Comparison of ENCODE assay signal across 20 cellular contexts in the genomic region with DNA sequence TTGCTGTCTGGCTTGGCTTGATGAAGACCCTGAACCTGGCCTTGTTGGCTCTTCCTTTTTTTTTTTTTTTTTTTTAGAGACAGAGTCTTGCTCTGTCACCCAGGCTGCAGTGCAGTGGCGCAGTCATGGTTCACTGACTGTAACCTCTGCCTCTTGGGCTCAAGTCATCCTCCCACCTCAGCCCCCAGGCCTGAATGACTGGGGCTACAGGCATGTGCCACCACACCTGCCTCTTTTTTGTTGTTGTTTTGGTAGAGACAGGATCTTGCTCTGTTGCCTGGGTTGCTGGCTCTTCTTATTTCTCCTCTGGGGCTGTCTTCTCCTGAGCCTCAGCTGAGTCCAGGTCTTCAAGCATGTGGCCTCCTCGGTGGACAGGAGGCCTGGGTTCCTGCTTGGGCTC. TPM values are rescaled to one million over a fixed set of nuclear protein-coding genes. Genes with fewer than 3 reads are reported as not detected.
"Had no signal": no experiment of that assay in that cellular context is flagged by ENCODE, and none has a peak within 500 bp of the region (broad histone marks: within the 10 kb centered on the region; RNA-seq: fewer than 3 reads in every experiment).

No MANE protein-coding gene starts in this region.

- H3K4me3 Mint-ChIP-seq: activated naive CD4-positive, alpha-beta T cell treated with anti-CD3 and anti-CD28 coated beads, Interleukin-2, amount 10 ng/mL, durations not matched to agents 7 days and 5 days; nephron; T-helper 1 cell treated with Interleukin-12 subunit alpha and Interleukin-12 subunit beta and Interleukin-4 antibody, amounts not matched to agents 30 μg/mL and 1 μg/mL, for 36 hours had no signal

- H3K9me3 ChIP-seq: ascending aorta, gastrocnemius medialis, heart left ventricle, lower lobe of right lung, thoracic aorta had no signal

- H3K27ac Mint-ChIP-seq: activated naive CD4-positive, alpha-beta T cell treated with anti-CD3 and anti-CD28 coated beads, Interleukin-2, amount 10 ng/mL, durations not matched to agents 7 days and 5 days; progenitor cell of endocrine pancreas; T-helper 1 cell treated with Interleukin-12 subunit alpha and Interleukin-12 subunit beta and Interleukin-4 antibody, amounts not matched to agents 30 μg/mL and 1 μg/mL, for 36 hours had no signal

- H3K4me3 ChIP-seq: ascending aorta, gastrocnemius medialis, heart left ventricle, lower lobe of right lung, skin epidermis, thoracic aorta had no signal

- H3K27me3 ChIP-seq: ascending aorta, gastrocnemius medialis, heart left ventricle had no signal

- H3K9me3 Mint-ChIP-seq: activated naive CD4-positive, alpha-beta T cell treated with anti-CD3 and anti-CD28 coated beads, Interleukin-2, amount 10 ng/mL, durations not matched to agents 7 days and 5 days; nephron; T-helper 1 cell treated with Interleukin-12 subunit alpha and Interleukin-12 subunit beta and Interleukin-4 antibody, amounts not matched to agents 30 μg/mL and 1 μg/mL, for 36 hours had no signal

- H3K27ac ChIP-seq: ascending aorta, gastrocnemius medialis, lower lobe of right lung, thoracic aorta had no signal

- ATAC-seq: activated CD4-positive, CD25-positive, alpha-beta regulatory T cell treated with anti-CD3 and anti-CD28 coated beads, Interleukin-2, amount 50 U/mL, for 24 hours; esophagus mucosa; gastrocnemius medialis; heart left ventricle; lower lobe of right lung had no signal

- DNase-seq: activated CD8-positive, alpha-beta memory T cell treated with anti-CD3 and anti-CD28 coated beads for 24 hours; activated CD8-positive, alpha-beta memory T cell treated with anti-CD3 and anti-CD28 coated beads, Interleukin-2, amount 50 U/mL, for 48 hours; activated effector memory CD4-positive, alpha-beta T cell treated with Interleukin-2 at 50 U/mL for 16 hours; activated naive CD4-positive, alpha-beta T cell treated with anti-CD3 and anti-CD28 coated beads, Interleukin-2, amount 10 ng/mL, durations not matched to agents 7 days and 5 days; activated T-cell treated with anti-CD3 and anti-CD28 coated beads, Interleukin-2, amount 50 U/mL, for 48 hours; cerebellar nuclear complex; effector CD4-positive, alpha-beta T cell; gastrocnemius medialis; lower lobe of right lung; stimulated activated CD4-positive, alpha-beta T cell treated with anti-CD3 and anti-CD28 coated beads, Interleukin-15, amount 100 ng/mL, for 24 hours; stimulated activated CD4-positive, alpha-beta T cell treated with anti-CD3 and anti-CD28 coated beads, Interleukin-4, amount 100 ng/mL, for 1 hour had no signal

- H3K36me3 Mint-ChIP-seq: activated naive CD4-positive, alpha-beta T cell treated with anti-CD3 and anti-CD28 coated beads, Interleukin-2, amount 10 ng/mL, durations not matched to agents 7 days and 5 days had no signal

- H3K36me3 ChIP-seq: ascending aorta, gastrocnemius medialis, thoracic aorta had no signal

- H3K4me1 ChIP-seq: ascending aorta had no signal

RNA-seq across cellular contexts. Expression of a gene that starts 44.7 kb away (rescaled TPM):
- total RNA-seq: progenitor cell of endocrine pancreas had no signal
